Comparison of ENCODE assay signal across 8 cellular contexts in the genomic region with DNA sequence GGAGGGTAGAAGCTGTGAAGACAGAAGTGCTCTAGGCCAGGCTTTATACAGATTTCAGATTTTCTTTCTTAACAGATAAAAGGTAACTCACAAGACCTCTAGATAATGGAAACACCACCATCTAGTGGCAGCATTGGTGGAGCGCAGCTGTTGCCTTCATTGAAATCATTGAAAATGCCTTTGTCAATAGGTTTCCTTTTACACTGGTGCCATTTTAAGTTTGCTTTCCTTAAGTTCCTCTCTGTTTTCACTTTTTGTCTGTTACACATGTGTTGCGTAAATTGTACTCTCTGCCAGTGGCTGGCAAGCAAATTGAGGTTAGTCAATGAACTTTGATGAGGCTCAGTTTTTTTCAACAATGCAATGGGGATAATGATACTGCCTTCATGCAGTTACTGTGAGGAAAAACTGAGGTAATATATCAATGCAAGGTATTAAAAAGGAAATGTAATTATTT. TPM values are rescaled to one million over a fixed set of nuclear protein-coding genes. Genes with fewer than 3 reads are reported as not detected.
DNase-seq lines count a peak whose midpoint lies in the region; ATAC-seq, FAIRE-seq and TF ChIP-seq lines count a peak whose summit lies in the region.

No MANE protein-coding gene starts in this region.

- peaks cover 0 to 14% of the 10 kb centered on the region in 2 donors for H3K36me3 ChIP-seq in body of pancreas (replicated peaks in 1 of 2; ENCODE audit: insufficient read depth in 1 of 2, low read depth in 2 of 2)

- intact Hi-C loops in body of pancreas (cut with DNase I): loop anchor here (5.0 kb wide), 1 partner anchor 671 kb away; no protein-coding TSS in a partner anchor

- no peaks in the 10 kb centered on the region for H3K9me3 ChIP-seq in body of pancreas

- TF ChIP-seq CTCF in HFF-Myc (IDR thresholded peaks at IDR 0.05; ENCODE audit: low read depth, low read length, missing control alignments): peak; percentile 84
- peak; percentile 76 to 95 (median 84) for TF ChIP-seq CTCF in body of pancreas (IDR thresholded peaks at IDR 0.05)

- no peak for TF ChIP-seq POLR2A in body of pancreas (IDR thresholded peaks at IDR 0.05)

- WGBS in body of pancreas, 2 donors: 15 to 19% methylated on average over 2 of the region's 2 CpGs

- no peak overlapping the region for H3K27ac ChIP-seq in body of pancreas

- FAIRE-seq in TTC549 (lab: Jason Lieb, UNC): peak; percentile 77

- no peaks in the 10 kb centered on the region for H3K27me3 ChIP-seq in body of pancreas

- ATAC-seq in body of pancreas: peak; percentile 85

- DNase-seq in DMS153 (lab: John Stamatoyannopoulos, UW): peak; percentile 71
- DNase-seq in HFF-Myc (ENCODE audit: extremely low read depth, low read depth): peak; percentile 48
- peak; percentile 83 for DNase-seq in NCI-H2107 treated with DMSO at 0.1 percent for 48 hours (lab: John Stamatoyannopoulos, UW; ENCODE audit: unreplicated experiment)
- peak; percentile 73 to 85 (median 81) for DNase-seq in body of pancreas
- DNase-seq in iPS-NIHi11 (ENCODE audit: low spot score): peak; percentile 52
- DNase-seq in stimulated activated CD4-positive, alpha-beta T cell treated with anti-CD3 and anti-CD28 coated beads, Interleukin-12 subunit alpha, Interleukin-12 subunit beta, amount 100 ng/mL, for 4 hours: peak; percentile 63
- DNase-seq in amniotic stem cell (lab: John Stamatoyannopoulos, UW): no peak

- no peaks in the 10 kb centered on the region for H3K4me1 ChIP-seq in body of pancreas

- H3K4me3 ChIP-seq in HFF-Myc (replicated peaks; ENCODE audit: low read depth, low read length): no peak overlapping the region
- H3K4me3 ChIP-seq in body of pancreas: no peak overlapping the region

RNA-seq across cellular contexts. Expression of gene ALDH1L2, which starts 31.1 kb away (rescaled TPM):
- 10 to 100 TPM; 31.1 to 71.2 TPM for total RNA-seq in body of pancreas

RNA-seq across cellular contexts. Expression of gene WASHC4, which starts 54.4 kb away (rescaled TPM):
- 10 to 100 TPM; 41.2 to 63.6 TPM for total RNA-seq in body of pancreas
